11 cellular contexts compared by ENCODE assay signal in genomic region chr9:107638496-107638895, GRCh38.
A peak's percentile ranks its signal among the peaks of the same experiment; 100 is the strongest.
DNase-seq lines count a peak whose midpoint lies in the region; ATAC-seq and TF ChIP-seq lines count a peak whose summit lies in the region.
"Had no signal": no experiment of that assay in that cellular context is flagged by ENCODE, and none has a peak within 500 bp of the region (broad histone marks: within the 10 kb centered on the region; RNA-seq: fewer than 3 reads in every experiment).

No MANE protein-coding gene starts in this region.

- no peaks in the 10 kb centered on the region for H3K9me3 ChIP-seq in left ventricle myocardium inferior (replicated peaks)
- H3K9me3 ChIP-seq in colonic mucosa: no peaks in the 10 kb centered on the region
- H3K9me3 ChIP-seq in muscle layer of duodenum (ENCODE audit: control insufficient read depth in 1 of 2, low read length in 2 of 2): no peaks in the 10 kb centered on the region

- H3K36me3 ChIP-seq in left ventricle myocardium inferior: no peaks in the 10 kb centered on the region
- H3K36me3 ChIP-seq in colonic mucosa: no peaks in the 10 kb centered on the region
- H3K36me3 ChIP-seq in muscle layer of duodenum (ENCODE audit: control insufficient read depth in 1 of 2, insufficient read depth in 2 of 2, low read length in 2 of 2): no peaks in the 10 kb centered on the region
- no peaks in the 10 kb centered on the region for H3K36me3 ChIP-seq in urinary bladder (ENCODE audit: insufficient read depth)

- H3K4me3 ChIP-seq in left ventricle myocardium inferior (peak overlapping the region; percentile 61), colonic mucosa (peak overlapping the region; percentile 24), muscle layer of duodenum (ENCODE audit: low read depth in 1 of 2, low read length in 2 of 2) (peak overlapping the region; percentile 22 to 42), urinary bladder (ENCODE audit: low read depth, low read length) (peak overlapping the region; percentile 21)

- H3K27ac ChIP-seq in left ventricle myocardium inferior (replicated peaks) (peak overlapping the region; percentile 98), colonic mucosa (peak overlapping the region; percentile 78), muscle layer of duodenum (ENCODE audit: low read length) (peak overlapping the region; percentile 87), urinary bladder (ENCODE audit: low read depth) (peak overlapping the region; percentile 92)

- ATAC-seq in Right ventricle myocardium inferior (no peak), GM18870 (IDR thresholded peaks at IDR 0.05; ENCODE audit: unreplicated experiment) (no peak), HG03520 (IDR thresholded peaks at IDR 0.05; ENCODE audit: unreplicated experiment) (no peak)

- intact Hi-C loops in left ventricle myocardium inferior (cut with micrococcal nuclease) (loop anchor here (5.0 kb wide), 2 partner anchors 114 to 151 kb away; partner anchors contain the start of gene KLF4), Right ventricle myocardium inferior (cut with DNase I) (loop anchor here (5.0 to 10.0 kb wide), 3 partner anchors 64 to 636 kb away; no protein-coding TSS in a partner anchor), colonic mucosa (cut with DNase I) (no loop called here)

- WGBS in urinary bladder: 21% methylated on average over 5 of the region's 5 CpGs

- peak overlapping the region; percentile 57 to 73 for H3K9ac ChIP-seq in colonic mucosa (ENCODE audit: low read depth in 2 of 2, low read length in 2 of 2)

- DNase-seq in left ventricle myocardium inferior (no peak), Right ventricle myocardium inferior (ENCODE audit: missing footprints) (no peak), colonic mucosa (no peak), NCI-H1436 treated with DMSO at 0.1 percent for 48 hours (lab: John Stamatoyannopoulos, UW) (no peak)
- DNase-seq: central memory CD4-positive, alpha-beta T cell; DMS 273 treated with DMSO at 0.1 percent for 48 hours; KG1 had no signal

- H3K4me1 ChIP-seq in left ventricle myocardium inferior (peaks cover 23% of the 10 kb centered on the region), colonic mucosa (peaks cover 3% of the 10 kb centered on the region), muscle layer of duodenum (ENCODE audit: control insufficient read depth in 1 of 2, insufficient read depth in 2 of 2, low read length in 2 of 2) (peaks cover 3 to 9% of the 10 kb centered on the region in 2 donors), urinary bladder (ENCODE audit: insufficient read depth) (no peaks in the 10 kb centered on the region)

- no peak for TF ChIP-seq CTCF in left ventricle myocardium inferior (IDR thresholded peaks at IDR 0.05; ENCODE audit: borderline replicate concordance)
- no peak for TF ChIP-seq CTCF in colonic mucosa (IDR thresholded peaks at IDR 0.05)

- no peaks in the 10 kb centered on the region for H3K27me3 ChIP-seq in left ventricle myocardium inferior (ENCODE audit: low read depth)
- no peaks in the 10 kb centered on the region for H3K27me3 ChIP-seq in colonic mucosa
- H3K27me3 ChIP-seq in muscle layer of duodenum (ENCODE audit: low read depth, low read length): no peaks in the 10 kb centered on the region
